ENCODE assay signal across 16 cellular contexts in the genomic region with DNA sequence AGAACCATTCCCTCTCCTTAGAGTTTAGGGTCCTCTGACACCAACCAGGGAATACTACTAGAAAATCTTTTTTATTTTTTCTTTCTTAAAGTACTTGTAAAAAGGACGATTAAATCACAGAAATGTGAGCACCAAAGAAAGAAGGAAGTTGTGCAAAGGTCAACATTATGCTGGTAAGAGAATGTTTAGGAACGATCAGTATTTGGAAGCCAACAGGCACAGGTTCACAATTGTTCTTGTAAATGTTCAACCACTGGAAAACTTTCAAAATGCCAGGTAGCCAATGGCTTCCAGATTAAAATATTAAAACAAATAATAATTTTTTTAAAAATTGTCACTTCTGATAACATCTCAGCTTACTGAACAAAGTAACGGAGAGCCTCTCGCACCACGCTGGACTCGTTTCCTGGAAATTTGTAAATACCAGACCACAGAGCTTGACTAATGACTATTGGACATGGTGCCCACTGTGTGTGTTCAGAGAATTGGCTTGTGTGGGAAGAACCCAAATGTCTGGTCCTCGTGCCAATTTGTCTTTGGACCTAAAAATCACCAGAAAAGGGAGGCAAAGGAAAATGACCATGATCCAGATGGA. TPM values are rescaled to one million over a fixed set of nuclear protein-coding genes. Genes with fewer than 3 reads are reported as not detected.
DNase-seq lines count a peak whose midpoint lies in the region; ATAC-seq, FAIRE-seq and TF ChIP-seq lines count a peak whose summit lies in the region.
"Had no signal": no experiment of that assay in that cellular context is flagged by ENCODE, and none has a peak within 500 bp of the region (broad histone marks: within the 10 kb centered on the region; RNA-seq: fewer than 3 reads in every experiment).

No MANE protein-coding gene starts in this region.

- H4K20me1 ChIP-seq in HepG2 (ENCODE audit: insufficient read depth, low read length) (no peaks in the 10 kb centered on the region), neural progenitor cell (ENCODE audit: low read depth) (no peaks in the 10 kb centered on the region)

- no peak overlapping the region for H3K4me3 Mint-ChIP-seq in neural progenitor cell
- H3K4me3 Mint-ChIP-seq: CD4-positive, alpha-beta T cell; GM23338 had no signal

- H2AFZ ChIP-seq in HepG2 (ENCODE audit: low read length) (no peak overlapping the region), neural progenitor cell (replicated peaks) (no peak overlapping the region)
- H2AFZ ChIP-seq: GM23338 had no signal

- H3K4me1 ChIP-seq in liver (ENCODE audit: control insufficient read depth in 4 of 4, insufficient read depth in 4 of 4, low read length in 3 of 4) (peaks cover 10 to 26% (median 25%) of the 10 kb centered on the region in 4 donors), HepG2 (ENCODE audit: insufficient read depth, low read length) (no peaks in the 10 kb centered on the region), neural progenitor cell (peaks cover 9% of the 10 kb centered on the region)
- H3K4me1 ChIP-seq: A549, Caco-2 had no signal

- in situ Hi-C loops in HepG2 (cut with HindIII; ENCODE audit: extremely low pct_ligation_motif_present, low pct_unique_long_range_greater_than_20kb): loop anchor here (5.0 to 25.0 kb wide), 4 partner anchors 224 to 781 kb away; a partner anchor contains a TSS

- POLR2A ChIA-PET in HepG2 (lab: Yijun Ruan, JAX): no interaction called here

- no peak overlapping the region for H3K4me2 ChIP-seq in HepG2 (ENCODE audit: low read depth, low read length)
- H3K4me2 ChIP-seq in neural progenitor cell: no peak overlapping the region
- H3K4me2 ChIP-seq: A549, GM23338 had no signal

- intact Hi-C loops in HepG2 (cut with micrococcal nuclease; ENCODE audit: unreplicated experiment): loop anchor here (5.0 kb wide), 2 partner anchors 209 to 781 kb away; no protein-coding TSS in a partner anchor

- peaks cover 3% of the 10 kb centered on the region for H3K27me3 Mint-ChIP-seq in neural progenitor cell (ENCODE audit: insufficient read depth, low read depth)
- H3K27me3 Mint-ChIP-seq: CD4-positive, alpha-beta T cell had no signal

- peaks cover 30% of the 10 kb centered on the region for H3K4me1 Mint-ChIP-seq in neural progenitor cell

- H3K27ac Mint-ChIP-seq in neural progenitor cell: peak overlapping the region; percentile 29
- H3K27ac Mint-ChIP-seq: CD4-positive, alpha-beta T cell; GM23338 had no signal

- no peak for ATAC-seq in HepG2
- ATAC-seq: A549, GM23338 had no signal

- TF ChIP-seq RAD21 in liver (IDR thresholded peaks at IDR 0.05): no peak
- TF ChIP-seq RAD21 in HepG2 (CRISPR knock-in tag; IDR thresholded peaks at IDR 0.05): no peak

- BruUV-seq in HepG2 (replicated peaks; lab: Mats Ljungman, UMichigan): no TSS peak

- H3K27ac ChIP-seq in liver (ENCODE audit: low read depth in 1 of 2, low read length in 2 of 2): no peak overlapping the region
- H3K27ac ChIP-seq in HepG2 (ENCODE audit: extremely low read length, insufficient read depth, low read length): no peak overlapping the region
- H3K27ac ChIP-seq in neural progenitor cell: no peak overlapping the region
- H3K27ac ChIP-seq: A549, C4-2B had no signal

- CTCF ChIA-PET in HepG2 (lab: Yijun Ruan, JAX; ENCODE audit: low intra/inter-chr PET ratio, low total read pairs): no interaction called here

- H3K4me3 ChIP-seq in liver (ENCODE audit: low read depth in 1 of 3, low read length in 3 of 3) (no peak overlapping the region), HepG2 (replicated peaks in 1 of 3; ENCODE audit: insufficient read depth in 1 of 3, low read depth in 2 of 3, low read length in 3 of 3) (no peak overlapping the region), neural progenitor cell (no peak overlapping the region)
- H3K4me3 ChIP-seq: A549, GM23338 had no signal

- H3K9me3 ChIP-seq in liver (ENCODE audit: control insufficient read depth in 4 of 4, low read length in 3 of 4): no peaks in the 10 kb centered on the region
- no peaks in the 10 kb centered on the region for H3K9me3 ChIP-seq in HepG2 (ENCODE audit: low read length)
- H3K9me3 ChIP-seq in neural progenitor cell (ENCODE audit: low read depth): no peaks in the 10 kb centered on the region
- H3K9me3 ChIP-seq: A549, Caco-2 had no signal

- H3K27me3 ChIP-seq in liver (ENCODE audit: control insufficient read depth in 4 of 4, insufficient read depth in 4 of 4, low read length in 3 of 4) (no peaks in the 10 kb centered on the region), HepG2 (ENCODE audit: control insufficient read depth in 1 of 2, insufficient read depth in 2 of 2, low read length in 2 of 2) (no peaks in the 10 kb centered on the region), neural progenitor cell (no peaks in the 10 kb centered on the region)

- WGBS in liver: 34% methylated on average over 7 of the region's 7 CpGs
- WGBS in HepG2 (ENCODE audit: low lambda C conversion rate): 57% methylated on average over 7 of the region's 7 CpGs

- FAIRE-seq in HepG2 (lab: Jason Lieb, UNC): no peak
- FAIRE-seq: A549, D721Med, H54 had no signal

- no peaks in the 10 kb centered on the region for H3F3A ChIP-seq in neural progenitor cell (ENCODE audit: low read depth)

- no peaks in the 10 kb centered on the region for H3K79me2 ChIP-seq in HepG2 (ENCODE audit: insufficient read depth, low read length)
- H3K79me2 ChIP-seq in neural progenitor cell (ENCODE audit: low read depth): no peaks in the 10 kb centered on the region

- H3K36me3 Mint-ChIP-seq in neural progenitor cell: peaks cover 32% of the 10 kb centered on the region

- TF ChIP-seq EP300 in HepG2 (IDR thresholded peaks at IDR 0.05; ENCODE audit: low read depth in 2 of 2, low read length in 2 of 2) (no peak), HepG2 (CRISPR knock-in tag; IDR thresholded peaks at IDR 0.05; ENCODE audit: borderline replicate concordance) (no peak)

- no peak for TF ChIP-seq CTCF in liver (IDR thresholded peaks at IDR 0.05; ENCODE audit: low read depth, low read length, missing input control)
- no peak for TF ChIP-seq CTCF in HepG2 (CRISPR knock-in tag; IDR thresholded peaks at IDR 0.05)
- TF ChIP-seq CTCF in neural progenitor cell (IDR thresholded peaks at IDR 0.05): no peak

- H3K9me3 Mint-ChIP-seq in neural progenitor cell: peaks cover 9% of the 10 kb centered on the region
- H3K9me3 Mint-ChIP-seq: GM23338 had no signal

- H3K9ac ChIP-seq in liver (ENCODE audit: low read depth in 1 of 2, low read length in 2 of 2) (no peak overlapping the region), HepG2 (ENCODE audit: insufficient read depth, low read depth, low read length) (no peak overlapping the region), neural progenitor cell (no peak overlapping the region)

- peaks cover 0 to 20% (median 16%) of the 10 kb centered on the region in 4 donors for H3K36me3 ChIP-seq in liver (ENCODE audit: control insufficient read depth in 4 of 4, insufficient read depth in 3 of 4, low read depth in 1 of 4, low read length in 3 of 4)
- H3K36me3 ChIP-seq in HepG2 (replicated peaks in 1 of 2; ENCODE audit: control insufficient read depth in 1 of 2, insufficient read depth in 2 of 2, low read length in 2 of 2): peaks cover 0 to 4% of the 10 kb centered on the region in 2 experiments; a peak in 1 of 5 replicates
- no peaks in the 10 kb centered on the region for H3K36me3 ChIP-seq in neural progenitor cell

- DNase-seq in HepG2 (ENCODE audit: low spot score) (no peak), neural progenitor cell (ENCODE audit: low spot score) (no peak), renal cortical epithelial cell (ENCODE audit: low read depth) (peak; percentile 45), 8988T (no peak), Kasumi-1 (lab: John Stamatoyannopoulos, UW) (no peak)
- DNase-seq: AML-193; Caco-2; CD4-positive, alpha-beta T cell; GF-D8; HCEC 1CT had no signal

- TF ChIP-seq POLR2A in HepG2 (IDR thresholded peaks at IDR 0.05; ENCODE audit: insufficient read depth in 1 of 2, low read depth in 2 of 2, low read length in 2 of 2): no peak

RNA-seq across cellular contexts. Expression of a gene that starts 20.8 kb away (rescaled TPM):
- total RNA-seq in liver (10 to 100 TPM; 22.9 to 27.8 TPM), HepG2 (2016; rRNA removed; fragmentation: Illumina TruSeq; extraction: Trizol) (76.7 and 103 TPM in 2 replicates), neural progenitor cell (ENCODE audit: low replicate concordance) (27.0 and 28.4 TPM in 2 replicates), renal cortical epithelial cell (37.7 and 57.9 TPM in 2 replicates)
- polyA plus RNA-seq in liver (10 to 100 TPM; 28.7 to 50.8 TPM), HepG2 (2011; rRNA removed) (43.6 and 47.3 TPM in 2 replicates)
- 20.2 and 31.5 TPM in 2 replicates for total RNA-seq in HepG2 (2016; cell fraction: cytosol; rRNA removed; fragmentation: Illumina TruSeq; extraction: Trizol; ENCODE audit: low read depth)
- total RNA-seq in HepG2 (2016; cell fraction: insoluble cytoplasmic fraction; rRNA removed; fragmentation: Illumina TruSeq; extraction: Trizol): 74.2 and 108 TPM in 2 replicates
- 50.6 and 58.1 TPM in 2 replicates for total RNA-seq in HepG2 (2016; cell fraction: membrane; rRNA removed; fragmentation: Illumina TruSeq; extraction: Trizol)
- 31.5 and 37.0 TPM in 2 replicates for total RNA-seq in HepG2 (2016; cell fraction: nucleus; rRNA removed; fragmentation: Illumina TruSeq; extraction: Trizol)
- 31.6 and 41.1 TPM in 2 replicates for polyA plus RNA-seq in HepG2 (2011; cell fraction: cytosol; rRNA removed)
- 34.3 and 38.0 TPM in 2 replicates for polyA plus RNA-seq in HepG2 (2011; cell fraction: nucleus; rRNA removed)
- polyA plus RNA-seq in HepG2 (2012): 21.2 and 32.0 TPM in 2 replicates
- polyA plus RNA-seq in HepG2 (2016; cell fraction: cytosol; fragmentation: Illumina TruSeq; extraction: Trizol; ENCODE audit: low read depth): 37.1 and 37.2 TPM in 2 replicates
- polyA plus RNA-seq in HepG2 (2016; cell fraction: insoluble cytoplasmic fraction; fragmentation: Illumina TruSeq; extraction: Trizol; ENCODE audit: low read depth): 119 and 125 TPM in 2 replicates
- 40.9 and 54.7 TPM in 2 replicates for polyA plus RNA-seq in HepG2 (2016; cell fraction: membrane; fragmentation: Illumina TruSeq; extraction: Trizol; ENCODE audit: low read depth)
- polyA plus RNA-seq in HepG2 (2016; cell fraction: nucleus; fragmentation: Illumina TruSeq; extraction: Trizol; ENCODE audit: insufficient read depth, low read depth): 51.5 and 57.1 TPM in 2 replicates
- polyA minus RNA-seq in HepG2 (2011; rRNA and poly(A)+ RNA removed; ENCODE audit: low replicate concordance): 48.6 and 163 TPM in 2 replicates
- polyA minus RNA-seq in HepG2 (2011; cell fraction: cytosol; rRNA and poly(A)+ RNA removed): 10.0 and 12.1 TPM in 2 replicates
- polyA minus RNA-seq in HepG2 (2011; cell fraction: nucleus; rRNA and poly(A)+ RNA removed): 26.5 and 29.2 TPM in 2 replicates

RNA-seq across cellular contexts. Expression of a gene that starts 27.7 kb away (rescaled TPM):
- total RNA-seq in liver (1 to 10 TPM; 6.6 to 8.5 TPM), HepG2 (2016; rRNA removed; fragmentation: Illumina TruSeq; extraction: Trizol) (not detected in 2 replicates), neural progenitor cell (ENCODE audit: low replicate concordance) (14.7 and 23.4 TPM in 2 replicates), renal cortical epithelial cell (22.1 and 83.1 TPM in 2 replicates)
- polyA plus RNA-seq in liver (1 to 10 TPM; 1.2 to 2.4 TPM), HepG2 (2011; rRNA removed) (0.16 TPM in 1 of 2 replicates, not detected in the other)
- not detected in 2 replicates for total RNA-seq in HepG2 (2016; cell fraction: cytosol; rRNA removed; fragmentation: Illumina TruSeq; extraction: Trizol; ENCODE audit: low read depth)
- not detected in 2 replicates for total RNA-seq in HepG2 (2016; cell fraction: insoluble cytoplasmic fraction; rRNA removed; fragmentation: Illumina TruSeq; extraction: Trizol)
- not detected in 2 replicates for total RNA-seq in HepG2 (2016; cell fraction: membrane; rRNA removed; fragmentation: Illumina TruSeq; extraction: Trizol)
- not detected in 2 replicates for total RNA-seq in HepG2 (2016; cell fraction: nucleus; rRNA removed; fragmentation: Illumina TruSeq; extraction: Trizol)
- 0.05 and 0.07 TPM in 2 replicates for polyA plus RNA-seq in HepG2 (2011; cell fraction: cytosol; rRNA removed)
- 0.54 and 0.64 TPM in 2 replicates for polyA plus RNA-seq in HepG2 (2011; cell fraction: nucleus; rRNA removed)
- not detected in 2 replicates for polyA plus RNA-seq in HepG2 (2012)
- polyA plus RNA-seq in HepG2 (2016; cell fraction: cytosol; fragmentation: Illumina TruSeq; extraction: Trizol; ENCODE audit: low read depth): not detected in 2 replicates
- polyA plus RNA-seq in HepG2 (2016; cell fraction: insoluble cytoplasmic fraction; fragmentation: Illumina TruSeq; extraction: Trizol; ENCODE audit: low read depth): not detected in 2 replicates
- not detected in 2 replicates for polyA plus RNA-seq in HepG2 (2016; cell fraction: membrane; fragmentation: Illumina TruSeq; extraction: Trizol; ENCODE audit: low read depth)
- not detected in 2 replicates for polyA plus RNA-seq in HepG2 (2016; cell fraction: nucleus; fragmentation: Illumina TruSeq; extraction: Trizol; ENCODE audit: insufficient read depth, low read depth)
- 0.40 and 6.6 TPM in 2 replicates for polyA minus RNA-seq in HepG2 (2011; rRNA and poly(A)+ RNA removed; ENCODE audit: low replicate concordance)
- polyA minus RNA-seq in HepG2 (2011; cell fraction: cytosol; rRNA and poly(A)+ RNA removed): not detected in 2 replicates
- polyA minus RNA-seq in HepG2 (2011; cell fraction: nucleus; rRNA and poly(A)+ RNA removed): not detected in 2 replicates
- total RNA-seq: Caco-2 had no signal
